In genomic region chr1:232579958-232580705, GRCh38 we compare ENCODE assay signal across 13 cellular contexts. TPM values are rescaled to one million over a fixed set of nuclear protein-coding genes. Genes with fewer than 3 reads are reported as not detected.
A peak's percentile ranks its signal among the peaks of the same experiment; 100 is the strongest.
DNase-seq lines count a peak whose midpoint lies in the region; ATAC-seq and TF ChIP-seq lines count a peak whose summit lies in the region.
"Had no signal": no experiment of that assay in that cellular context is flagged by ENCODE, and none has a peak within 500 bp of the region (broad histone marks: within the 10 kb centered on the region; RNA-seq: fewer than 3 reads in every experiment).

No MANE protein-coding gene starts in this region.

- H3K4me3 ChIP-seq in lung: no peak overlapping the region
- no peak overlapping the region for H3K4me3 ChIP-seq in effector memory CD4-positive, alpha-beta T cell (ENCODE audit: insufficient read depth, low read depth, low read length, poor library complexity, severe bottlenecking)

- peak; percentile 51 for DNase-seq in stimulated activated CD4-positive, alpha-beta T cell treated with anti-CD3 and anti-CD28 coated beads, Interleukin-1b, Interleukin-23, amount 100 ng/mL, for 48 hours
- DNase-seq in stimulated activated CD4-positive, alpha-beta T cell treated with anti-CD3 and anti-CD28 coated beads, Interleukin-4, amount 100 ng/mL, for 24 hours: no peak
- DNase-seq in activated T-cell treated with anti-CD3 and anti-CD28 coated beads, Interleukin-2, amount 50 U/mL, for 48 hours: peak; percentile 22 to 41
- no peak for DNase-seq in lung (ENCODE audit: low spot score)
- DNase-seq in effector memory CD4-positive, alpha-beta T cell: no peak
- DNase-seq in NCI-H1436 (lab: John Stamatoyannopoulos, UW): no peak
- no peak for DNase-seq in stimulated activated naive CD4-positive, alpha-beta T cell (lab: John Stamatoyannopoulos, UW)
- DNase-seq: BE2C, caudate nucleus, HCEC 1CT, NCI-H510A treated with DMSO at 0.1 percent for 48 hours had no signal

- no peaks in the 10 kb centered on the region for H3K36me3 ChIP-seq in lung (ENCODE audit: control insufficient read depth in 2 of 2, insufficient read depth in 2 of 2, low read length in 2 of 2)
- no peaks in the 10 kb centered on the region for H3K36me3 ChIP-seq in effector memory CD4-positive, alpha-beta T cell (ENCODE audit: control insufficient read depth, insufficient read depth, low read length)
- H3K36me3 ChIP-seq: BE2C had no signal

- peaks cover 11 to 42% of the 10 kb centered on the region in 2 donors for H3K4me1 ChIP-seq in lung (ENCODE audit: control insufficient read depth in 2 of 2, insufficient read depth in 2 of 2, low read length in 2 of 2)
- H3K4me1 ChIP-seq in effector memory CD4-positive, alpha-beta T cell (ENCODE audit: control insufficient read depth, insufficient read depth, low read length, poor library complexity, severe bottlenecking): peaks cover 20% of the 10 kb centered on the region
- H3K4me1 ChIP-seq: BE2C had no signal

- H3K27ac ChIP-seq in lung (ENCODE audit: low read depth in 1 of 2, low read length in 1 of 2): peak overlapping the region; percentile 17 to 37
- no peak overlapping the region for H3K27ac ChIP-seq in effector memory CD4-positive, alpha-beta T cell (ENCODE audit: insufficient read depth, low read length, poor library complexity, severe bottlenecking)

- no peaks in the 10 kb centered on the region for H3K27me3 ChIP-seq in lung (ENCODE audit: control insufficient read depth, insufficient read depth)
- no peaks in the 10 kb centered on the region for H3K27me3 ChIP-seq in effector memory CD4-positive, alpha-beta T cell (replicated peaks; ENCODE audit: control insufficient read depth, insufficient read depth, low read length, poor library complexity, severe bottlenecking)
- H3K27me3 ChIP-seq: BE2C had no signal

- ATAC-seq in lung (ENCODE audit: insufficient read depth, low FRiP score): no peak
- no peak for ATAC-seq in GM18502 (IDR thresholded peaks at IDR 0.05; ENCODE audit: poor library complexity, unreplicated experiment)
- ATAC-seq: stimulated activated memory B cell treated with anti-CD40 and anti-IgM and Interleukin-4, amounts not matched to agents 10 μg/mL and 1 μg/mL and 100 μg/mL, for 72 hours had no signal

- 76 to 87% methylated on average over 3 of the region's 3 CpGs for WGBS in lung, 2 donors

- no peak for TF ChIP-seq CTCF in lung (IDR thresholded peaks at IDR 0.05; ENCODE audit: control extremely low read depth, extremely low read depth)

- no peaks in the 10 kb centered on the region for H3K9me3 ChIP-seq in lung (ENCODE audit: control insufficient read depth in 2 of 2, insufficient read depth in 1 of 2, low read length in 1 of 2)
- no peaks in the 10 kb centered on the region for H3K9me3 ChIP-seq in effector memory CD4-positive, alpha-beta T cell (ENCODE audit: control insufficient read depth, low read length)
- H3K9me3 ChIP-seq: BE2C had no signal

RNA-seq across cellular contexts. Expression of gene SIPA1L2, which starts 49.8 kb away (rescaled TPM):
- 10 to 100 TPM; 27.0 to 60.1 TPM for total RNA-seq in lung
- polyA plus RNA-seq in lung: 10 to 100 TPM in 1 of 2 donors, 1 to 10 TPM in 1; 5.3 to 33.9 TPM

Comparison
In these comparisons a context has a peak if more than half of its experiments do, and no peak if none do; other contexts are left out.
1. DNase-seq: peak in stimulated activated CD4-positive, alpha-beta T cell treated with anti-CD3 and anti-CD28 coated beads, Interleukin-1b, Interleukin-23, amount 100 ng/mL, for 48 hours (single experiment) and activated T-cell treated with anti-CD3 and anti-CD28 coated beads, Interleukin-2, amount 50 U/mL, for 48 hours (2 of 2); none in stimulated activated CD4-positive, alpha-beta T cell treated with anti-CD3 and anti-CD28 coated beads, Interleukin-4, amount 100 ng/mL, for 24 hours (single experiment), lung (single experiment), effector memory CD4-positive, alpha-beta T cell (0 of 3), NCI-H1436 (single experiment) and stimulated activated naive CD4-positive, alpha-beta T cell (0 of 6).